ENCODE assay signal across 8 cellular contexts in genomic region chr14:55129428-55130193, GRCh38. TPM values are rescaled to one million over a fixed set of nuclear protein-coding genes. Genes with fewer than 3 reads are reported as not detected.
DNase-seq lines count a peak whose midpoint lies in the region; ATAC-seq and TF ChIP-seq lines count a peak whose summit lies in the region.

No MANE protein-coding gene starts in this region.

- POLR2A ChIA-PET in BJ (lab: Charles Lee) = interaction anchor here (0.5 to 1.1 kb wide), 2 partner anchors 11 to 30 kb away, joined by 3 to 5 read pairs; no protein-coding TSS in a partner anchor

- peak overlapping the region; percentile 52 for H3K27ac Mint-ChIP-seq in T-helper 2 cell treated with Interferon-gamma antibody and Interleukin-4, amounts not matched to agents 5 μg/mL and 100 μg/mL, for 36 hours

- peaks cover 17% of the 10 kb centered on the region for H3K27me3 Mint-ChIP-seq in T-helper 2 cell treated with Interferon-gamma antibody and Interleukin-4, amounts not matched to agents 5 μg/mL and 100 μg/mL, for 36 hours (ENCODE audit: low read depth)

- H3K9me3 ChIP-seq in body of pancreas = no peaks in the 10 kb centered on the region

- H3K4me1 ChIP-seq in body of pancreas = peaks cover 35% of the 10 kb centered on the region

- ATAC-seq in HG03175 (IDR thresholded peaks at IDR 0.05; ENCODE audit: unreplicated experiment) (peak; percentile 64), body of pancreas (peak; percentile 68)

- intact Hi-C loops in body of pancreas (cut with DNase I) = loop anchor here (5.0 kb wide), 1 partner anchor 37 kb away; no protein-coding TSS in a partner anchor

- DNase-seq in BJ (ENCODE audit: low read depth) = no peak
- DNase-seq in GM19238 (ENCODE audit: insufficient read length, low spot score) = peak; percentile 74
- peak; percentile 48 for DNase-seq in T-helper 2 cell treated with Interferon-gamma antibody and Interleukin-4, amounts not matched to agents 5 μg/mL and 100 μg/mL, for 36 hours (ENCODE audit: low spot score)
- DNase-seq in body of pancreas = peak; percentile 60 to 71 (median 67)
- DNase-seq in iPS-NIHi7 (ENCODE audit: extremely low spot score) = peak; percentile 51
- peak; percentile 41 for DNase-seq in stimulated activated CD4-positive, alpha-beta T cell treated with anti-CD3 and anti-CD28 coated beads, Interleukin-12 subunit alpha, Interleukin-12 subunit beta, amount 100 ng/mL, for 4 hours
- no peak for DNase-seq in GF-D8 (lab: John Stamatoyannopoulos, UW)

- peak overlapping the region; percentile 78 for H3K4me3 Mint-ChIP-seq in T-helper 2 cell treated with Interferon-gamma antibody and Interleukin-4, amounts not matched to agents 5 μg/mL and 100 μg/mL, for 36 hours

- TF ChIP-seq POLR2A in body of pancreas (IDR thresholded peaks at IDR 0.05) = peak in 2 of 3 donors; percentile 53 to 67

- H3K36me3 ChIP-seq in BJ (ENCODE audit: control insufficient read depth, insufficient read depth, low read length) (no peaks in the 10 kb centered on the region), body of pancreas (replicated peaks in 1 of 2; ENCODE audit: insufficient read depth in 1 of 2, low read depth in 2 of 2) (no peaks in the 10 kb centered on the region)

- H3K27me3 ChIP-seq in BJ (ENCODE audit: control insufficient read depth, insufficient read depth, low read length) (no peaks in the 10 kb centered on the region), body of pancreas (no peaks in the 10 kb centered on the region)

- peaks cover 24% of the 10 kb centered on the region for H3K36me3 Mint-ChIP-seq in T-helper 2 cell treated with Interferon-gamma antibody and Interleukin-4, amounts not matched to agents 5 μg/mL and 100 μg/mL, for 36 hours (ENCODE audit: low read depth)

- TF ChIP-seq CTCF in BJ (IDR thresholded peaks at IDR 0.05; ENCODE audit: insufficient read depth, low read depth, low read length) (no peak), body of pancreas (IDR thresholded peaks at IDR 0.05) (no peak)

- no peaks in the 10 kb centered on the region for H3K9me3 Mint-ChIP-seq in T-helper 2 cell treated with Interferon-gamma antibody and Interleukin-4, amounts not matched to agents 5 μg/mL and 100 μg/mL, for 36 hours

- 1% methylated on average over 13 to 48 of the region's 53 CpGs for WGBS in body of pancreas, 2 donors

- H3K27ac ChIP-seq in body of pancreas = peak overlapping the region; percentile 83 to 91 (median 88)

- CTCF ChIA-PET in BJ (lab: Yijun Ruan, JAX) = interaction anchor here (0.9 to 1.9 kb wide), 5 partner anchors 12 to 78 kb away, joined by 3 to 8 read pairs (median 5); partner anchors contain the start of gene MAPK1IP1L

- H3K4me1 Mint-ChIP-seq in T-helper 2 cell treated with Interferon-gamma antibody and Interleukin-4, amounts not matched to agents 5 μg/mL and 100 μg/mL, for 36 hours (ENCODE audit: low read depth) = peaks cover 45% of the 10 kb centered on the region

- peak overlapping the region; percentile 83 for H3K4me3 ChIP-seq in BJ (ENCODE audit: low read depth, low read length)
- H3K4me3 ChIP-seq in body of pancreas = peak overlapping the region; percentile 31 to 57

RNA-seq across cellular contexts. Expression of gene LGALS3, which starts 0.6 kb away (rescaled TPM):
- 182 and 197 TPM in 2 replicates for polyA plus RNA-seq in BJ (2011; rRNA removed)
- 35.8 and 47.8 TPM in 2 replicates for polyA minus RNA-seq in BJ (2011; rRNA and poly(A)+ RNA removed)
- total RNA-seq in body of pancreas = 100 to 1,000 TPM in 1 of 2 donors, 10 to 100 TPM in 1; 53.4 to 145 TPM

Comparison
In these comparisons a context has a peak if more than half of its experiments do, and no peak if none do; other contexts are left out.
1. DNase-seq: peak in GM19238 (single experiment), T-helper 2 cell treated with Interferon-gamma antibody and Interleukin-4, amounts not matched to agents 5 μg/mL and 100 μg/mL, for 36 hours (single experiment), body of pancreas (4 of 4), iPS-NIHi7 (single experiment) and stimulated activated CD4-positive, alpha-beta T cell treated with anti-CD3 and anti-CD28 coated beads, Interleukin-12 subunit alpha, Interleukin-12 subunit beta, amount 100 ng/mL, for 4 hours (single experiment); none in BJ (single experiment) and GF-D8 (single experiment).